8 cellular contexts compared by ENCODE assay signal in the genomic region with DNA sequence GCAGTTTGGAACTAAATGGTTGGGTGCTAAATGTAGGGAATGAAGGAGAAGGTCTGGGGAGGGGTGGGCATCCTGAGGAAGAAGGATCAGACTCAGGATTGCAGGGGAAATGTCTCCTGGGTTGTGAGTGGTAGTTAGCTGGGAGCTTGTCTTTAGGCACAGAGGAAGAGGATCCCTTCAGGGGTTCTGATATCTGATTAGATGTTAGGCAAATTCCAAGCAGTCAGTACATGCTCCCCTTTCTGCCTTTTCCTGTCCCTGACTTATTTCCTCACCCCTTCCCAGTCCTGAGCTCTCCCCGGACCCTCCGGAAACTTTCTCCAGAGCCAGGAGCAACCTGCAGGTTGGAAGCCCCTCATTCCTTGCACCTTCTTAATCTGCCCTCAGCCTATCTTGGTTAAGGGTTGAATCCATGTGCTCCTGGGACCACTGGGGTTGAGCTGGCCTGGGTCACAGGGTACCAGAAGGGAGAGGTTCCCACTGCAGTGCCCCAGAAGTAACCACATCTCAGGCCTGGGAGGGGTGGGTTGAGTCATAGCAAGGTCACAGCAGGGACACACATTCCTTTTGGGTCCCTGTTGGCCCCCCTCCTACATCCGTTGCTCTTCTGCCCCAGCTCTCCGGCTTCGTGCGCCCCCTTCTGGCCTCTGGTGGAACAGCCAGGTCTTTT. TPM values are rescaled to one million over a fixed set of nuclear protein-coding genes. Genes with fewer than 3 reads are reported as not detected.
DNase-seq lines count a peak whose midpoint lies in the region; ATAC-seq and TF ChIP-seq lines count a peak whose summit lies in the region.

No MANE protein-coding gene starts in this region.

- CTCF ChIA-PET in activated CD4-positive, alpha-beta T cell treated with anti-CD3 and anti-CD28 coated beads for 36 hours (lab: Charles Lee): interaction anchor here (0.6 to 7.5 kb wide), 24 partner anchors 8 to 329 kb away, joined by 3 to 277 read pairs (median 3); a partner anchor contains a TSS

- TF ChIP-seq CTCF in AG09319 (IDR thresholded peaks at IDR 0.05; ENCODE audit: low read depth, low read length) (peak; percentile 99), choroid plexus epithelial cell (conservative IDR thresholded peaks at IDR 0.05; ENCODE audit: low read depth, low read length) (peak; percentile 96)

- POLR2A ChIA-PET in activated CD4-positive, alpha-beta T cell treated with anti-CD3 and anti-CD28 coated beads for 36 hours (lab: Charles Lee): interaction anchor here (1.1 to 2.8 kb wide), 2 partner anchors 19 to 33 kb away, joined by 3 to 13 read pairs; a partner anchor contains a TSS

- peaks cover 43% of the 10 kb centered on the region for H3K4me1 Mint-ChIP-seq in activated CD4-positive, alpha-beta T cell treated with anti-CD3 and anti-CD28 coated beads for 36 hours

- peak overlapping the region; percentile 72 for H3K4me3 Mint-ChIP-seq in activated CD4-positive, alpha-beta T cell treated with anti-CD3 and anti-CD28 coated beads for 36 hours

- peak; percentile 94 for DNase-seq in AG09319 (ENCODE audit: extremely low read depth, low read depth)
- DNase-seq in HCEC 1CT: peak; percentile 94
- DNase-seq in NCI-H510A (lab: John Stamatoyannopoulos, UW): peak; percentile 46
- DNase-seq in activated CD4-positive, alpha-beta T cell treated with anti-CD3 and anti-CD28 coated beads for 36 hours: peak; percentile 95
- DNase-seq in choroid plexus epithelial cell (ENCODE audit: low read depth): peak; percentile 96
- DNase-seq in left kidney (ENCODE audit: low read depth, low spot score): peak; percentile 93
- peak; percentile 78 to 84 (median 82) for DNase-seq in stimulated activated CD4-positive, alpha-beta T cell treated with anti-CD3 and anti-CD28 coated beads, Interleukin-1b, Interleukin-23, amount 100 ng/mL, for 24 hours (ENCODE audit: low read depth in 4 of 4, low spot score in 1 of 4)

- H3K27ac Mint-ChIP-seq in activated CD4-positive, alpha-beta T cell treated with anti-CD3 and anti-CD28 coated beads for 36 hours: peak overlapping the region; percentile 89

- intact Hi-C loops in activated CD4-positive, alpha-beta T cell treated with anti-CD3 and anti-CD28 coated beads for 36 hours (cut with DNase I, micrococcal nuclease): loop anchor here (1.0 kb wide), 6 partner anchors 20 to 214 kb away; a partner anchor contains a TSS

- ATAC-seq in activated CD4-positive, alpha-beta T cell treated with anti-CD3 and anti-CD28 coated beads for 36 hours: peak; percentile 59
- no peak for ATAC-seq in HG02623 (IDR thresholded peaks at IDR 0.05; ENCODE audit: unreplicated experiment)

- no peaks in the 10 kb centered on the region for H3K9me3 Mint-ChIP-seq in activated CD4-positive, alpha-beta T cell treated with anti-CD3 and anti-CD28 coated beads for 36 hours (ENCODE audit: low read depth)

- H3K36me3 Mint-ChIP-seq in activated CD4-positive, alpha-beta T cell treated with anti-CD3 and anti-CD28 coated beads for 36 hours (ENCODE audit: low read depth): no peaks in the 10 kb centered on the region

- peak overlapping the region; percentile 72 for H3K4me3 ChIP-seq in choroid plexus epithelial cell (ENCODE audit: low read depth, low read length)

- H3K27me3 Mint-ChIP-seq in activated CD4-positive, alpha-beta T cell treated with anti-CD3 and anti-CD28 coated beads for 36 hours: peaks cover 12% of the 10 kb centered on the region

RNA-seq across cellular contexts. Expression of a gene that starts 1.6 kb away (rescaled TPM):
- 1 to 10 TPM; 1.3 to 2.4 TPM for total RNA-seq in activated CD4-positive, alpha-beta T cell treated with anti-CD3 and anti-CD28 coated beads for 36 hours

RNA-seq across cellular contexts. Expression of a gene that starts 4.2 kb away (rescaled TPM):
- total RNA-seq in activated CD4-positive, alpha-beta T cell treated with anti-CD3 and anti-CD28 coated beads for 36 hours: under 1 TPM; 0.57 to 0.79 TPM

RNA-seq across cellular contexts. Expression of a gene that starts 19.9 kb away (rescaled TPM):
- 10 to 100 TPM; 13.7 to 18.2 TPM for total RNA-seq in activated CD4-positive, alpha-beta T cell treated with anti-CD3 and anti-CD28 coated beads for 36 hours

RNA-seq across cellular contexts. Expression of a gene that starts 49.3 kb away (rescaled TPM):
- 1 to 10 TPM in 1 of 2 experiments, under 1 TPM in 1; 0.77 to 2.4 TPM for total RNA-seq in activated CD4-positive, alpha-beta T cell treated with anti-CD3 and anti-CD28 coated beads for 36 hours

Comparison
In these comparisons a context has a peak if more than half of its experiments do, and no peak if none do; other contexts are left out.
1. DNase-seq: peak in every context shown above with its lines; median percentile 96 in choroid plexus epithelial cell; 95 in activated CD4-positive, alpha-beta T cell treated with anti-CD3 and anti-CD28 coated beads for 36 hours; 94 in AG09319; 94 in HCEC 1CT; 93 in left kidney; 82 in stimulated activated CD4-positive, alpha-beta T cell treated with anti-CD3 and anti-CD28 coated beads, Interleukin-1b, Interleukin-23, amount 100 ng/mL, for 24 hours; 46 in NCI-H510A.